In genomic region chr15:94546838-94547237, GRCh38 we compare ENCODE assay signal across 35 cellular contexts.
"Had no signal": no experiment of that assay in that cellular context is flagged by ENCODE, and none has a peak within 500 bp of the region (broad histone marks: within the 10 kb centered on the region; RNA-seq: fewer than 3 reads in every experiment).

No MANE protein-coding gene starts in this region.

- H3K4me3 ChIP-seq: MG63 had no signal

- H3K9ac ChIP-seq: KMS-11 had no signal

- H3K27me3 ChIP-seq: MG63 had no signal

- DNase-seq: Karpas-422, Kasumi-1, MG63, MM.1S, MV-4-11, NCI-H1048, NCI-H1092, NCI-H1092 treated with DMSO at 0.1 percent for 48 hours, NCI-H1105, NCI-H1105 treated with DMSO at 0.1 percent for 48 hours, NCI-H1417, NCI-H1417 treated with DMSO at 0.1 percent for 48 hours, NCI-H1436, NCI-H1436 treated with DMSO at 0.1 percent for 48 hours, NCI-H146, NCI-H1694, NCI-H1694 treated with DMSO at 0.1 percent for 48 hours, NCI-H187, NCI-H187 treated with DMSO at 0.1 percent for 48 hours, NCI-H1930, NCI-H2029, NCI-H2029 treated with DMSO at 0.1 percent for 48 hours, NCI-H2081, NCI-H2081 treated with DMSO at 0.1 percent for 48 hours, NCI-H2107, NCI-H2171, NCI-H2171 treated with DMSO at 0.1 percent for 48 hours, NCI-H2227 treated with DMSO at 0.1 percent for 48 hours, NCI-H226, NCI-H345, NCI-H446, NCI-H446 treated with DMSO at 0.1 percent for 48 hours, NCI-H510A, NCI-H510A treated with DMSO at 0.1 percent for 48 hours had no signal

- H3K4me2 ChIP-seq: KMS-11 had no signal

- H3K27ac ChIP-seq: KMS-11 had no signal

- H3K36me3 ChIP-seq: MG63 had no signal

- H3K9me3 ChIP-seq: MG63 had no signal
